ENCODE assay signal across 16 cellular contexts in genomic region chr1:197942042-197942441, GRCh38. TPM values are rescaled to one million over a fixed set of nuclear protein-coding genes. Genes with fewer than 3 reads are reported as not detected.
A peak's percentile ranks its signal among the peaks of the same experiment; 100 is the strongest.
DNase-seq lines count a peak whose midpoint lies in the region; ATAC-seq lines count a peak whose summit lies in the region.
"Had no signal": no experiment of that assay in that cellular context is flagged by ENCODE, and none has a peak within 500 bp of the region (broad histone marks: within the 10 kb centered on the region; RNA-seq: fewer than 3 reads in every experiment).

No MANE protein-coding gene starts in this region.

- H3K9me3 Mint-ChIP-seq in activated CD4-positive, alpha-beta memory T cell treated with anti-CD3 and anti-CD28 coated beads for 36 hours, result no peaks in the 10 kb centered on the region
- H3K9me3 Mint-ChIP-seq in activated CD4-positive, alpha-beta memory T cell treated with anti-CD3 and anti-CD28 coated beads, Interleukin-2, amount 10 ng/mL, durations not matched to agents 7 days and 5 days, result peaks cover 3% of the 10 kb centered on the region
- H3K9me3 Mint-ChIP-seq in activated naive CD8-positive, alpha-beta T cell treated with anti-CD3 and anti-CD28 coated beads, Interleukin-2, amount 50 U/mL, for 24 hours, result no peaks in the 10 kb centered on the region
- no peaks in the 10 kb centered on the region for H3K9me3 Mint-ChIP-seq in activated naive CD8-positive, alpha-beta T cell treated with anti-CD3 and anti-CD28 coated beads for 36 hours
- H3K9me3 Mint-ChIP-seq in activated T-helper 17 cell treated with anti-CD3 and anti-CD28 coated beads, Interleukin-2, amount 50 U/mL, for 72 hours, result no peaks in the 10 kb centered on the region
- no peaks in the 10 kb centered on the region for H3K9me3 Mint-ChIP-seq in stimulated activated naive CD8-positive, alpha-beta T cell treated with anti-CD3 and anti-CD28 coated beads, Interleukin-15, amount 100 ng/mL, for 72 hours

- no peaks in the 10 kb centered on the region for H3K27me3 Mint-ChIP-seq in activated CD4-positive, alpha-beta memory T cell treated with anti-CD3 and anti-CD28 coated beads for 36 hours
- peaks cover 7% of the 10 kb centered on the region for H3K27me3 Mint-ChIP-seq in activated CD4-positive, alpha-beta memory T cell treated with anti-CD3 and anti-CD28 coated beads, Interleukin-2, amount 10 ng/mL, durations not matched to agents 7 days and 5 days
- peaks cover 8% of the 10 kb centered on the region for H3K27me3 Mint-ChIP-seq in activated naive CD8-positive, alpha-beta T cell treated with anti-CD3 and anti-CD28 coated beads, Interleukin-2, amount 50 U/mL, for 24 hours
- H3K27me3 Mint-ChIP-seq in activated naive CD8-positive, alpha-beta T cell treated with anti-CD3 and anti-CD28 coated beads for 36 hours, result peaks cover 12% of the 10 kb centered on the region
- peaks cover 4% of the 10 kb centered on the region for H3K27me3 Mint-ChIP-seq in activated T-helper 17 cell treated with anti-CD3 and anti-CD28 coated beads, Interleukin-2, amount 50 U/mL, for 72 hours
- H3K27me3 Mint-ChIP-seq in stimulated activated naive CD8-positive, alpha-beta T cell treated with anti-CD3 and anti-CD28 coated beads, Interleukin-15, amount 100 ng/mL, for 72 hours, result peaks cover 13% of the 10 kb centered on the region

- peak; percentile 57 for ATAC-seq in activated naive CD8-positive, alpha-beta T cell treated with anti-CD3 and anti-CD28 coated beads, Interleukin-2, amount 50 U/mL, for 24 hours
- peak; percentile 79 for ATAC-seq in activated T-helper 17 cell treated with anti-CD3 and anti-CD28 coated beads, Interleukin-2, amount 50 U/mL, for 72 hours (replicated peaks)
- peak; percentile 71 for ATAC-seq in stimulated activated naive CD8-positive, alpha-beta T cell treated with anti-CD3 and anti-CD28 coated beads, Interleukin-15, amount 100 ng/mL, for 72 hours

- H3K36me3 Mint-ChIP-seq in activated CD4-positive, alpha-beta memory T cell treated with anti-CD3 and anti-CD28 coated beads for 36 hours, result no peaks in the 10 kb centered on the region
- no peaks in the 10 kb centered on the region for H3K36me3 Mint-ChIP-seq in activated CD4-positive, alpha-beta memory T cell treated with anti-CD3 and anti-CD28 coated beads, Interleukin-2, amount 10 ng/mL, durations not matched to agents 7 days and 5 days (ENCODE audit: low read depth)
- H3K36me3 Mint-ChIP-seq in activated naive CD8-positive, alpha-beta T cell treated with anti-CD3 and anti-CD28 coated beads, Interleukin-2, amount 50 U/mL, for 24 hours (ENCODE audit: low read depth), result no peaks in the 10 kb centered on the region
- H3K36me3 Mint-ChIP-seq in activated naive CD8-positive, alpha-beta T cell treated with anti-CD3 and anti-CD28 coated beads for 36 hours, result no peaks in the 10 kb centered on the region
- no peaks in the 10 kb centered on the region for H3K36me3 Mint-ChIP-seq in activated T-helper 17 cell treated with anti-CD3 and anti-CD28 coated beads, Interleukin-2, amount 50 U/mL, for 72 hours (ENCODE audit: low read depth)
- H3K36me3 Mint-ChIP-seq: CD4-positive, alpha-beta memory T cell had no signal

- H3K27ac Mint-ChIP-seq in activated CD4-positive, alpha-beta memory T cell treated with anti-CD3 and anti-CD28 coated beads for 36 hours, result peak overlapping the region; percentile 30
- H3K27ac Mint-ChIP-seq in activated CD4-positive, alpha-beta memory T cell treated with anti-CD3 and anti-CD28 coated beads, Interleukin-2, amount 10 ng/mL, durations not matched to agents 7 days and 5 days, result no peak overlapping the region
- no peak overlapping the region for H3K27ac Mint-ChIP-seq in activated naive CD8-positive, alpha-beta T cell treated with anti-CD3 and anti-CD28 coated beads, Interleukin-2, amount 50 U/mL, for 24 hours
- no peak overlapping the region for H3K27ac Mint-ChIP-seq in activated naive CD8-positive, alpha-beta T cell treated with anti-CD3 and anti-CD28 coated beads for 36 hours
- no peak overlapping the region for H3K27ac Mint-ChIP-seq in activated T-helper 17 cell treated with anti-CD3 and anti-CD28 coated beads, Interleukin-2, amount 50 U/mL, for 72 hours
- no peak overlapping the region for H3K27ac Mint-ChIP-seq in stimulated activated naive CD8-positive, alpha-beta T cell treated with anti-CD3 and anti-CD28 coated beads, Interleukin-15, amount 100 ng/mL, for 72 hours
- H3K27ac Mint-ChIP-seq: CD4-positive, alpha-beta memory T cell had no signal

- CTCF ChIA-PET in activated CD4-positive, alpha-beta memory T cell treated with anti-CD3 and anti-CD28 coated beads for 36 hours (lab: Charles Lee), result no interaction called here
- CTCF ChIA-PET in activated CD4-positive, alpha-beta memory T cell treated with anti-CD3 and anti-CD28 coated beads, Interleukin-2, amount 10 ng/mL, durations not matched to agents 7 days and 5 days (lab: Charles Lee), result no interaction called here

- peaks cover 4% of the 10 kb centered on the region for H3K4me1 Mint-ChIP-seq in activated CD4-positive, alpha-beta memory T cell treated with anti-CD3 and anti-CD28 coated beads for 36 hours (ENCODE audit: low read depth)
- no peaks in the 10 kb centered on the region for H3K4me1 Mint-ChIP-seq in activated CD4-positive, alpha-beta memory T cell treated with anti-CD3 and anti-CD28 coated beads, Interleukin-2, amount 10 ng/mL, durations not matched to agents 7 days and 5 days
- peaks cover 7% of the 10 kb centered on the region for H3K4me1 Mint-ChIP-seq in activated naive CD8-positive, alpha-beta T cell treated with anti-CD3 and anti-CD28 coated beads, Interleukin-2, amount 50 U/mL, for 24 hours
- H3K4me1 Mint-ChIP-seq in activated naive CD8-positive, alpha-beta T cell treated with anti-CD3 and anti-CD28 coated beads for 36 hours, result peaks cover 3% of the 10 kb centered on the region
- H3K4me1 Mint-ChIP-seq in activated T-helper 17 cell treated with anti-CD3 and anti-CD28 coated beads, Interleukin-2, amount 50 U/mL, for 72 hours, result no peaks in the 10 kb centered on the region
- peaks cover 12% of the 10 kb centered on the region for H3K4me1 Mint-ChIP-seq in stimulated activated naive CD8-positive, alpha-beta T cell treated with anti-CD3 and anti-CD28 coated beads, Interleukin-15, amount 100 ng/mL, for 72 hours
- H3K4me1 Mint-ChIP-seq: CD4-positive, alpha-beta memory T cell had no signal

- POLR2A ChIA-PET in activated CD4-positive, alpha-beta memory T cell treated with anti-CD3 and anti-CD28 coated beads for 36 hours (lab: Charles Lee), result no interaction called here
- POLR2A ChIA-PET in activated CD4-positive, alpha-beta memory T cell treated with anti-CD3 and anti-CD28 coated beads, Interleukin-2, amount 10 ng/mL, durations not matched to agents 7 days and 5 days (lab: Charles Lee), result no interaction called here

- DNase-seq in activated CD4-positive, alpha-beta memory T cell treated with anti-CD3 and anti-CD28 coated beads for 36 hours, result no peak
- DNase-seq in activated CD4-positive, alpha-beta memory T cell treated with anti-CD3 and anti-CD28 coated beads, Interleukin-2, amount 10 ng/mL, durations not matched to agents 7 days and 5 days, result no peak
- no peak for DNase-seq in activated naive CD8-positive, alpha-beta T cell treated with anti-CD3 and anti-CD28 coated beads, Interleukin-2, amount 50 U/mL, for 24 hours
- no peak for DNase-seq in activated naive CD8-positive, alpha-beta T cell treated with anti-CD3 and anti-CD28 coated beads for 36 hours
- no peak for DNase-seq in stimulated activated naive CD8-positive, alpha-beta T cell treated with anti-CD3 and anti-CD28 coated beads, Interleukin-15, amount 100 ng/mL, for 72 hours
- DNase-seq in putamen (ENCODE audit: low spot score) (no peak), NCI-H446 treated with DMSO at 0.1 percent for 48 hours (lab: John Stamatoyannopoulos, UW) (no peak)
- DNase-seq: C1 segment of cervical spinal cord; Calu3; CD4-positive, alpha-beta memory T cell; COR-L47; DMS153; DND-41; GOT3 had no signal

- no peak overlapping the region for H3K4me3 Mint-ChIP-seq in activated CD4-positive, alpha-beta memory T cell treated with anti-CD3 and anti-CD28 coated beads for 36 hours
- H3K4me3 Mint-ChIP-seq in activated CD4-positive, alpha-beta memory T cell treated with anti-CD3 and anti-CD28 coated beads, Interleukin-2, amount 10 ng/mL, durations not matched to agents 7 days and 5 days, result no peak overlapping the region
- H3K4me3 Mint-ChIP-seq in activated naive CD8-positive, alpha-beta T cell treated with anti-CD3 and anti-CD28 coated beads, Interleukin-2, amount 50 U/mL, for 24 hours, result no peak overlapping the region
- no peak overlapping the region for H3K4me3 Mint-ChIP-seq in activated naive CD8-positive, alpha-beta T cell treated with anti-CD3 and anti-CD28 coated beads for 36 hours
- no peak overlapping the region for H3K4me3 Mint-ChIP-seq in activated T-helper 17 cell treated with anti-CD3 and anti-CD28 coated beads, Interleukin-2, amount 50 U/mL, for 72 hours
- H3K4me3 Mint-ChIP-seq in stimulated activated naive CD8-positive, alpha-beta T cell treated with anti-CD3 and anti-CD28 coated beads, Interleukin-15, amount 100 ng/mL, for 72 hours, result no peak overlapping the region
- H3K4me3 Mint-ChIP-seq: CD4-positive, alpha-beta memory T cell had no signal

- intact Hi-C loops in activated CD4-positive, alpha-beta memory T cell treated with anti-CD3 and anti-CD28 coated beads for 36 hours (cut with micrococcal nuclease), result loop anchor here (10.0 kb wide), 1 partner anchor 313 kb away; no protein-coding TSS in a partner anchor

RNA-seq across cellular contexts. Expression of gene LHX9, which starts 24.9 kb away (rescaled TPM):
- not detected for total RNA-seq in activated CD4-positive, alpha-beta memory T cell treated with anti-CD3 and anti-CD28 coated beads for 36 hours
- not detected for total RNA-seq in activated CD4-positive, alpha-beta memory T cell treated with anti-CD3 and anti-CD28 coated beads, Interleukin-2, amount 10 ng/mL, durations not matched to agents 7 days and 5 days
- total RNA-seq in activated naive CD8-positive, alpha-beta T cell treated with anti-CD3 and anti-CD28 coated beads for 36 hours, result not detected
- total RNA-seq in activated T-helper 17 cell treated with anti-CD3 and anti-CD28 coated beads, Interleukin-2, amount 50 U/mL, for 72 hours, result not detected
- total RNA-seq: A673; CD4-positive, alpha-beta memory T cell had no signal

RNA-seq across cellular contexts. Expression of gene C1orf53, which starts 39.6 kb away (rescaled TPM):
- total RNA-seq in activated CD4-positive, alpha-beta memory T cell treated with anti-CD3 and anti-CD28 coated beads for 36 hours, result under 1 TPM; 0.40 to 0.58 TPM
- total RNA-seq in activated CD4-positive, alpha-beta memory T cell treated with anti-CD3 and anti-CD28 coated beads, Interleukin-2, amount 10 ng/mL, durations not matched to agents 7 days and 5 days, result under 1 TPM in 1 of 2 experiments, not detected in 1; 0.55 TPM
- under 1 TPM; 0.54 to 0.95 TPM for total RNA-seq in activated naive CD8-positive, alpha-beta T cell treated with anti-CD3 and anti-CD28 coated beads for 36 hours
- under 1 TPM; 0.50 to 0.78 TPM for total RNA-seq in activated T-helper 17 cell treated with anti-CD3 and anti-CD28 coated beads, Interleukin-2, amount 50 U/mL, for 72 hours
- total RNA-seq: CD4-positive, alpha-beta memory T cell had no signal
